ENCODE assay signal across 17 cellular contexts in the genomic region with DNA sequence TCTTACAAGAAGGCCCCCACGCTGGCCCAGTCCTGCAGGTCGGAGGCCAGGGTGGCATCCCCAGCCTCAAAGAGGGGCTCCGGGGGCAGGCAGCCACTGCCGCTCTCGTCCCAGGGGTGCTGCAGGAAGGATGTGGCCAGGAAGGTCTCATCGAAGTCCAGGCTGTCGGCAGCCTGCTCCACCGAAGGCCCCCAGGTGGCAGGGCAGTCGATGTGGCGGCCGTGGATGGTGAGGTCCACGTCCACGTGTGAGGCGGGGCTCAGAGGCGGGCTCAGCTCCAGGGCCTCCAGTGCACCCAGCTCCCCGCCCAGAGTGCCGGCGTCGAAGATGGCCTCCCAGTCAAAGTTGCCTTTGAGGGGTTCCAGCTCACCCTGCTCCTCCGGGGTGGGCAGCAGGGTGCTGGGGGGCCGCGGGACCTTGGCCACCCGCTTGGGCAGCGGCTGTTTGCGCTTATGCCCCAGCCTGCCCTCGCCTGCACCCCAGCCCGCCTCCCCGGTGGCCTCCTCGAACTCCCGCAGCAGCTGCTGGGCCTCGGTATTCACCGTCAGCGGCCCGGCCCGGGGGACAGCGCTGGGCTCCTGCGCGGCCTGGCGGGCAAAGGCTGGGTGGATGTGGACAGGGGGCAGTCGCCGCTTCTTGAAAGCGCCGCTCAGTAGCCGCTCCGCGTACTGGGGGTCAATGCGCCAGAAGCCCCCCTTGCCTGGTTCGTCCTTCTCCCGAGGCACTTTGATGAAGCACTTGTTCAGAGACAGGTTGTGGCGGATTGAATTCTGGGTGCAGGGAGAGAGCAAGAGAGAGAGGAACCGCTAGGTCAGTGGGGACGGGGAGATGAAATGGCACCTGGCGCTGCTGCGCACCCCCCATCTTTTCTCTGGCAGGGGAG. TPM values are rescaled to one million over a fixed set of nuclear protein-coding genes. Genes with fewer than 3 reads are reported as not detected.
DNase-seq lines count a peak whose midpoint lies in the region; FAIRE-seq and TF ChIP-seq lines count a peak whose summit lies in the region.
"Had no signal": no experiment of that assay in that cellular context is flagged by ENCODE, and none has a peak within 500 bp of the region (broad histone marks: within the 10 kb centered on the region; RNA-seq: fewer than 3 reads in every experiment).

No MANE protein-coding gene starts in this region.

- peaks cover 18% of the 10 kb centered on the region for H3K27me3 Mint-ChIP-seq in brain
- H3K27me3 Mint-ChIP-seq: activated naive CD4-positive, alpha-beta T cell treated with anti-CD3 and anti-CD28 coated beads, Interleukin-2, amount 50 U/mL, for 24 hours had no signal

- peaks cover 74% of the 10 kb centered on the region for H3K4me1 Mint-ChIP-seq in brain

- FAIRE-seq in D721Med (lab: Jason Lieb, UNC), result no peak
- FAIRE-seq: small intestine had no signal

- no peaks in the 10 kb centered on the region for H3K36me3 Mint-ChIP-seq in brain
- H3K36me3 Mint-ChIP-seq: activated naive CD4-positive, alpha-beta T cell treated with anti-CD3 and anti-CD28 coated beads, Interleukin-2, amount 50 U/mL, for 24 hours had no signal

- peaks cover 0 to 5% (median 0%) of the 10 kb centered on the region in 5 experiments for H3K9me3 Mint-ChIP-seq in brain
- H3K9me3 Mint-ChIP-seq: activated naive CD4-positive, alpha-beta T cell treated with anti-CD3 and anti-CD28 coated beads, Interleukin-2, amount 50 U/mL, for 24 hours; stimulated activated naive B cell treated with anti-CD40 and anti-IgM and Interleukin-4, amounts not matched to agents 10 μg/mL and 1 μg/mL and 100 μg/mL, for 72 hours had no signal

- intact Hi-C loops in posterior vena cava (cut with DNase I), result no loop called here

- TF ChIP-seq CTCF in brain (conservative IDR thresholded peaks at IDR 0.05), result no peak
- no peak for TF ChIP-seq CTCF in D721Med (IDR thresholded peaks at IDR 0.05; ENCODE audit: insufficient read depth, missing control alignments)

- H3K4me3 Mint-ChIP-seq in brain, result peak overlapping the region; percentile 13 to 89 (median 69)
- H3K4me3 Mint-ChIP-seq: activated naive CD4-positive, alpha-beta T cell treated with anti-CD3 and anti-CD28 coated beads, Interleukin-2, amount 50 U/mL, for 24 hours; stimulated activated naive B cell treated with anti-CD40 and anti-IgM and Interleukin-4, amounts not matched to agents 10 μg/mL and 1 μg/mL and 100 μg/mL, for 72 hours had no signal

- peak overlapping the region; percentile 73 to 98 (median 94) for H3K27ac Mint-ChIP-seq in brain
- H3K27ac Mint-ChIP-seq: activated naive CD4-positive, alpha-beta T cell treated with anti-CD3 and anti-CD28 coated beads, Interleukin-2, amount 50 U/mL, for 24 hours; CD14-positive monocyte; stimulated activated naive B cell treated with anti-CD40 and anti-IgM and Interleukin-4, amounts not matched to agents 10 μg/mL and 1 μg/mL and 100 μg/mL, for 72 hours had no signal

- DNase-seq in DMS53 (lab: John Stamatoyannopoulos, UW) (peak; percentile 39), DMS53 treated with DMSO at 0.1 percent for 48 hours (lab: John Stamatoyannopoulos, UW; ENCODE audit: unreplicated experiment) (no peak), islet precursor cell (peak; percentile 74), posterior vena cava (ENCODE audit: low spot score) (peak; percentile 72), D721Med (ENCODE audit: insufficient read length, low spot score) (no peak), NK-92 (lab: John Stamatoyannopoulos, UW; ENCODE audit: unreplicated experiment) (no peak), AML-193 (lab: John Stamatoyannopoulos, UW) (no peak)
- DNase-seq: effector CD8-positive, alpha-beta T cell; HCEC 1CT; Right ventricle myocardium superior; small intestine; stimulated activated naive B cell treated with anti-CD40 and anti-IgM and Interleukin-4, amounts not matched to agents 10 μg/mL and 1 μg/mL and 100 μg/mL, for 72 hours; transverse colon had no signal

RNA-seq across cellular contexts. Expression of gene FOXJ1, which starts 3.5 kb away (rescaled TPM):
- 2.4 TPM for polyA plus RNA-seq in brain (ENCODE audit: insufficient read depth, low read depth, low replicate concordance)
- total RNA-seq in posterior vena cava, result not detected
- total RNA-seq: Right ventricle myocardium superior had no signal
- polyA plus RNA-seq: CD14-positive monocyte had no signal

RNA-seq across cellular contexts. Expression of gene EXOC7, which starts 34.0 kb away (rescaled TPM):
- 92.0 TPM for polyA plus RNA-seq in brain (ENCODE audit: insufficient read depth, low read depth, low replicate concordance)
- total RNA-seq in posterior vena cava, result 10 to 100 TPM; 94.5 to 98.2 TPM

RNA-seq across cellular contexts. Expression of gene ZACN, which starts 58.6 kb away (rescaled TPM):
- 0.24 TPM for polyA plus RNA-seq in brain (ENCODE audit: insufficient read depth, low read depth, low replicate concordance)
- not detected for total RNA-seq in posterior vena cava
- total RNA-seq: breast epithelium, Right ventricle myocardium superior had no signal
- polyA plus RNA-seq: CD14-positive monocyte had no signal

Comparison
In these comparisons a context has a peak if more than half of its experiments do, and no peak if none do; other contexts are left out.
1. DNase-seq: peak in DMS53 (single experiment), islet precursor cell (single experiment) and posterior vena cava (single experiment); none in DMS53 treated with DMSO at 0.1 percent for 48 hours (single experiment), D721Med (single experiment), NK-92 (single experiment) and AML-193 (0 of 2).